ENCODE assay signal across 8 cellular contexts in the genomic region with DNA sequence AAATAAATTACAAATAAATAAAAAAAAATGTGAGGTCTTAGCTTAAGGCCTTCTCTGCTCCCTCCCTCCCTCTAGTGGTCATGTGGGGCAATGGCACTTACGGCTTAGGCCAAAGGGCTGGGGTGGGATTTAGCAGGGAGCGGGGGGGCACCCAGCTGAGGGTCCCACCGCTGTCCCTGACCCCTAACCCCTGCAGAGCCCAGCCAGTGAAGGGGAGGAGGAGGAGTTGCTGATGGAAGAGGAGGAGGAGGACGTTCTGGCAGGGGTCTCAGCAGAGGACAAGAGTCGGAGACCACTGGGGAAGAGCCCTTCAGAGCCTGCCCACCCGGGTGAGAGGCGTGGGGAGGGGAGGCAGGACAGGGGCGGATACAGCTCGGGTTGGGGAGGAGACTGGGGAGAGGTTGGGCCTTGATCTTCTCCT. TPM values are rescaled to one million over a fixed set of nuclear protein-coding genes. Genes with fewer than 3 reads are reported as not detected.
DNase-seq lines count a peak whose midpoint lies in the region; ATAC-seq and TF ChIP-seq lines count a peak whose summit lies in the region.

No MANE protein-coding gene starts in this region.

- DNase-seq in AG20443 (ENCODE audit: low spot score) (peak; percentile 72), HCT116 (ENCODE audit: low read depth, low spot score) (no peak), RKO (ENCODE audit: low spot score) (peak; percentile 66), heart left ventricle (no peak), smooth muscle cell of the brain vasculature (ENCODE audit: low read depth, low spot score) (peak; percentile 49), OCI-M2 (lab: John Stamatoyannopoulos, UW; ENCODE audit: unreplicated experiment) (no peak)
- peak; percentile 70 for DNase-seq in activated naive CD4-positive, alpha-beta T cell treated with anti-CD3 and anti-CD28 coated beads, Interleukin-2, amount 10 ng/mL, durations not matched to agents 7 days and 5 days

- H3K27ac Mint-ChIP-seq in activated naive CD4-positive, alpha-beta T cell treated with anti-CD3 and anti-CD28 coated beads, Interleukin-2, amount 10 ng/mL, durations not matched to agents 7 days and 5 days = no peak overlapping the region

- H3K9me3 ChIP-seq in HCT116 (ENCODE audit: control insufficient read depth in 1 of 2, insufficient read depth in 1 of 2, low read depth in 1 of 2, low read length in 2 of 2) (no peaks in the 10 kb centered on the region), heart left ventricle (no peaks in the 10 kb centered on the region)

- no peak; the same call in none of the 2 replicates for TF ChIP-seq RAD21 in HCT116 (IDR thresholded peaks at IDR 0.05; ENCODE audit: low read depth)

- H3K4me1 Mint-ChIP-seq in activated naive CD4-positive, alpha-beta T cell treated with anti-CD3 and anti-CD28 coated beads, Interleukin-2, amount 10 ng/mL, durations not matched to agents 7 days and 5 days = peaks cover 2% of the 10 kb centered on the region

- peaks cover 2% of the 10 kb centered on the region for H3K27me3 Mint-ChIP-seq in activated naive CD4-positive, alpha-beta T cell treated with anti-CD3 and anti-CD28 coated beads, Interleukin-2, amount 10 ng/mL, durations not matched to agents 7 days and 5 days

- RAD21 ChIA-PET in HCT116 (lab: Charles Lee; ENCODE audit: low non-redundant PET in 1 of 2, low total read pairs in 2 of 2, uncharacterized antibody in 2 of 2, unreplicated experiment in 2 of 2) = interaction anchor here (0.7 to 1.9 kb wide), 4 partner anchors 9 to 779 kb away, joined by 3 to 17 read pairs (median 9); partner anchors contain the start of gene MPND (in 1 of the 2)

- 33 to 68% (median 43%) methylated on average over 9 of the region's 9 CpGs for WGBS in heart left ventricle, 4 donors

- no TSS peak for BruUV-seq in HCT116 (replicated peaks; lab: Mats Ljungman, UMichigan)

- peaks cover 3 to 4% of the 10 kb centered on the region in 2 experiments; a peak in 2 of 4 replicates for H3K36me3 ChIP-seq in HCT116 (ENCODE audit: control insufficient read depth in 1 of 2, insufficient read depth in 2 of 2, low read length in 2 of 2)
- peaks cover 0 to 12% (median 4%) of the 10 kb centered on the region in 9 donors for H3K36me3 ChIP-seq in heart left ventricle

- POLR2A ChIA-PET in HCT116 (lab: Charles Lee) = interaction anchor here (0.7 to 2.1 kb wide), 2 partner anchors 10 to 16 kb away, joined by 3 to 10 read pairs; partner anchors contain the start of gene MPND

- CTCF ChIA-PET in HCT116 (lab: Charles Lee) = interaction anchor here (0.6 to 2.8 kb wide), 15 partner anchors 9 to 315 kb away, joined by 3 to 52 read pairs (median 3); partner anchors contain the start of genes CHAF1A, MPND and SH3GL1
- CTCF ChIA-PET in activated naive CD4-positive, alpha-beta T cell treated with anti-CD3 and anti-CD28 coated beads, Interleukin-2, amount 10 ng/mL, durations not matched to agents 7 days and 5 days (lab: Charles Lee) = interaction anchor here (0.6 to 4.9 kb wide), 22 partner anchors 9 to 120 kb away, joined by 3 to 72 read pairs (median 4); partner anchors contain the start of genes CHAF1A, MPND and SH3GL1

- no peaks in the 10 kb centered on the region for H3K4me1 ChIP-seq in HCT116 (ENCODE audit: control insufficient read depth in 1 of 2, insufficient read depth in 2 of 2, low read length in 2 of 2)
- H3K4me1 ChIP-seq in heart left ventricle = peaks cover 0 to 11% (median 0%) of the 10 kb centered on the region in 12 donors

- no peak overlapping the region for H3K9ac ChIP-seq in HCT116 (ENCODE audit: low read length)

- no peaks in the 10 kb centered on the region for H3K9me2 ChIP-seq in HCT116 (ENCODE audit: insufficient read depth)

- H3K36me3 Mint-ChIP-seq in activated naive CD4-positive, alpha-beta T cell treated with anti-CD3 and anti-CD28 coated beads, Interleukin-2, amount 10 ng/mL, durations not matched to agents 7 days and 5 days = peaks cover 13% of the 10 kb centered on the region

- H3K4me2 ChIP-seq in HCT116 (ENCODE audit: low read length) = no peak overlapping the region

- no peaks in the 10 kb centered on the region for H3K9me3 Mint-ChIP-seq in activated naive CD4-positive, alpha-beta T cell treated with anti-CD3 and anti-CD28 coated beads, Interleukin-2, amount 10 ng/mL, durations not matched to agents 7 days and 5 days

- H3K4me3 Mint-ChIP-seq in activated naive CD4-positive, alpha-beta T cell treated with anti-CD3 and anti-CD28 coated beads, Interleukin-2, amount 10 ng/mL, durations not matched to agents 7 days and 5 days = no peak overlapping the region

- no peak for TF ChIP-seq POLR2A in HCT116 (IDR thresholded peaks at IDR 0.05; ENCODE audit: borderline replicate concordance, extremely low read depth, insufficient read depth, insufficient read length)
- TF ChIP-seq POLR2A in heart left ventricle (IDR thresholded peaks at IDR 0.05) = no peak

- H3K27me3 ChIP-seq in HCT116 (ENCODE audit: insufficient read depth, low read length) (no peaks in the 10 kb centered on the region), heart left ventricle (no peaks in the 10 kb centered on the region)

- no peaks in the 10 kb centered on the region for H4K20me1 ChIP-seq in HCT116 (ENCODE audit: insufficient read depth)

- H2AFZ ChIP-seq in HCT116 (ENCODE audit: low read depth, low read length, poor library complexity, severe bottlenecking) = no peak overlapping the region

- ATAC-seq in HCT116 (peak; percentile 77), heart left ventricle (peak in 3 of 4 donors; percentile 41 to 54 (median 54)), HG03135 (IDR thresholded peaks at IDR 0.05; ENCODE audit: unreplicated experiment) (no peak)

- intact Hi-C loops in HCT116 (cut with micrococcal nuclease) = loop anchor here (1.0 kb wide), 1 partner anchor 85 kb away; no protein-coding TSS in a partner anchor
- intact Hi-C loops in heart left ventricle (cut with DNase I) = loop anchor here (2.0 to 10.0 kb wide), 3 partner anchors 85 to 88 kb away; no protein-coding TSS in a partner anchor

- peak; percentile 59 to 79 (median 66); a peak in 5 of 6 replicates for TF ChIP-seq CTCF in HCT116 (IDR thresholded peaks at IDR 0.05 in 2 of 3, conservative IDR thresholded peaks at IDR 0.05 in 1 of 3; ENCODE audit: borderline replicate concordance in 1 of 3, insufficient read depth in 1 of 3, low read depth in 2 of 3, low read length in 2 of 3)
- peak; percentile 54 to 94 (median 86) for TF ChIP-seq CTCF in heart left ventricle (IDR thresholded peaks at IDR 0.05)

- no peaks in the 10 kb centered on the region for H3K79me2 ChIP-seq in HCT116 (ENCODE audit: insufficient read depth, low read length)

- H3K4me3 ChIP-seq in HCT116 (replicated peaks in 1 of 2; ENCODE audit: low read depth in 1 of 2, low read length in 2 of 2) = no peak overlapping the region
- H3K4me3 ChIP-seq in heart left ventricle = no peak overlapping the region

- H3K27ac ChIP-seq in HCT116 (ENCODE audit: low read depth, low read length) (no peak overlapping the region), heart left ventricle (no peak overlapping the region)

TF ChIP-seq in HCT116, 20 proteins besides CTCF, POLR2A, EP300 and RAD21:
- TF ChIP-seq FOSL1 (IDR thresholded peaks at IDR 0.05; ENCODE audit: low read depth) (no peak), EZH2phosphoT487 (IDR thresholded peaks at IDR 0.05; ENCODE audit: borderline replicate concordance) (no peak), ELF1 (IDR thresholded peaks at IDR 0.05; ENCODE audit: borderline replicate concordance, low read depth) (no peak), EZH2 (IDR thresholded peaks at IDR 0.05) (no peak)

RNA-seq across cellular contexts. Expression of gene MPND, which starts 9.3 kb away (rescaled TPM):
- 24.3 TPM for total RNA-seq in HCT116 (2021; ENCODE audit: unreplicated experiment)
- polyA plus RNA-seq in HCT116 (2012) = 22.9 and 27.3 TPM in 2 replicates
- total RNA-seq in heart left ventricle = 10 to 100 TPM in 7 of 9 donors, 1 to 10 TPM in 2; 8.2 to 23.7 (median 19.0) TPM
- polyA plus RNA-seq in heart left ventricle = 10 to 100 TPM; 14.4 to 21.9 TPM

RNA-seq across cellular contexts. Expression of gene STAP2, which starts 14.1 kb away (rescaled TPM):
- total RNA-seq in HCT116 (2021; ENCODE audit: unreplicated experiment) (2.1 TPM), heart left ventricle (10 to 100 TPM in 1 of 9 donors, 1 to 10 TPM in 6, under 1 TPM in 2; 0.67 to 14.2 (median 2.1) TPM)
- polyA plus RNA-seq in HCT116 (2012) = 2.4 and 2.5 TPM in 2 replicates
- 1 to 10 TPM; 1.1 to 1.9 TPM for polyA plus RNA-seq in heart left ventricle

RNA-seq across cellular contexts. Expression of gene SH3GL1, which starts 47.6 kb away (rescaled TPM):
- total RNA-seq in HCT116 (2021; ENCODE audit: unreplicated experiment) (86.0 TPM), heart left ventricle (10 to 100 TPM; 14.4 to 43.6 (median 22.2) TPM)
- 78.9 and 84.1 TPM in 2 replicates for polyA plus RNA-seq in HCT116 (2012)
- polyA plus RNA-seq in heart left ventricle = 10 to 100 TPM; 17.3 to 43.3 TPM

RNA-seq across cellular contexts. Expression of gene FSD1, which starts 48.3 kb away (rescaled TPM):
- total RNA-seq in HCT116 (2021; ENCODE audit: unreplicated experiment) = 20.1 TPM
- polyA plus RNA-seq in HCT116 (2012) = 11.6 and 13.9 TPM in 2 replicates
- total RNA-seq in heart left ventricle = 1 to 10 TPM in 1 of 9 donors, not detected in 8; 1.2 TPM
- polyA plus RNA-seq in heart left ventricle = under 1 TPM in 1 of 2 donors, not detected in 1; 0.04 TPM

RNA-seq across cellular contexts. Expression of gene CHAF1A, which starts 49.7 kb away (rescaled TPM):
- total RNA-seq in HCT116 (2021; ENCODE audit: unreplicated experiment) (69.9 TPM), heart left ventricle (10 to 100 TPM in 1 of 9 donors, 1 to 10 TPM in 8; 3.0 to 10.7 (median 5.5) TPM)
- 31.9 and 32.2 TPM in 2 replicates for polyA plus RNA-seq in HCT116 (2012)
- 1 to 10 TPM; 2.9 to 5.6 TPM for polyA plus RNA-seq in heart left ventricle

Comparison
In these comparisons a context has a peak if more than half of its experiments do, and no peak if none do; other contexts are left out.
1. DNase-seq: peak in AG20443 (single experiment), RKO (single experiment), activated naive CD4-positive, alpha-beta T cell treated with anti-CD3 and anti-CD28 coated beads, Interleukin-2, amount 10 ng/mL, durations not matched to agents 7 days and 5 days (single experiment) and smooth muscle cell of the brain vasculature (single experiment); none in HCT116 (single experiment), heart left ventricle (0 of 5) and OCI-M2 (single experiment).